8 cellular contexts compared by ENCODE assay signal in the genomic region with DNA sequence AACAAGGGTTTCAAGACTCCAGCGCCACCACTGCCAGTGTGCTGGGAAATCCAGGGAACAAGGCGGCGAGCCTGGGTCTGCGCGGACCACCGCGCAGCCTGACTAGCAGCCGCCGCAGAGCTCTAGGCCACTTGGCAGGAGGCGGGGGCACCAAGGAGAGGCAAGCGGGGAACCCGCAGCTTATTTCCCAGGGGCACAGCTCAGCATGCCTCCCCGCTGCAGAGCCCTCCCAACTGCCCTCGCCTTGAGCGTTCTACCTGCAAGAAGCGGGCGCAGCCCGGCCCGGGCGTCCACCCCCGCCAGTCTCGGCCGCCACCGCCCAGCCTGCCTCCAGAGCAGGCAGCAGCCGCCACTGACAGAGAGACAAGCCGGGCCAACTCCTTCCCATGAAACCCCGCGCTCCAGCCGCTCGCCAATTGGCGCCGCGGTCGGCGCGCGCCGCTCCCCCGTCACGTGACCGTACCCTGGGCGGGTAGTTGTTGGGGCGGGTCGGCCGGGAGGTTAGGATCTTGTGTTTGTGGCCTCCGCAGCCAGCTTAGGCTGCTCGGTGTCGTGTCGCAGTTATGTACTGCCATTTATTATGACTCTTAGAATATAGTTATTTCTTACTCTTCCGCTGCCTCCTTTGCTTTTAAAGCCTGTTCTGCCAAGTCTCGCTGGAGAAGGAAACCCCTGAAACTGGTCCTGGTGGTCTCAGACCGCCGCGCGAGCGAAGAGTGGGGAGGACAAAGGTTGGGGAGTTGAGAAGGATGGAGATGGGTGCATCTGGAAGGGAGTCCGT. TPM values are rescaled to one million over a fixed set of nuclear protein-coding genes. Genes with fewer than 3 reads are reported as not detected.
DNase-seq lines count a peak whose midpoint lies in the region; ATAC-seq and TF ChIP-seq lines count a peak whose summit lies in the region.

LNPK (minus strand) TSS at position 365 of the 781 bp plus-strand sequence. CDS start 6,683 bp downstream, outside the sequence.

- H3K4me1 Mint-ChIP-seq in activated naive CD8-positive, alpha-beta T cell treated with anti-CD3 and anti-CD28 coated beads, Interleukin-2, amount 50 U/mL, for 24 hours = peaks cover 29% of the 10 kb centered on the region
- peaks cover 20% of the 10 kb centered on the region for H3K4me1 Mint-ChIP-seq in type B pancreatic cell (ENCODE audit: unreplicated experiment)

- TF ChIP-seq CTCF in GM12865 (IDR thresholded peaks at IDR 0.05; ENCODE audit: insufficient read depth, low read depth, low read length, missing control alignments) = no peak
- TF ChIP-seq CTCF in type B pancreatic cell (conservative IDR thresholded peaks at IDR 0.05) = peak; percentile 21

- no peaks in the 10 kb centered on the region for H3K9me3 Mint-ChIP-seq in activated naive CD8-positive, alpha-beta T cell treated with anti-CD3 and anti-CD28 coated beads, Interleukin-2, amount 50 U/mL, for 24 hours
- H3K9me3 Mint-ChIP-seq in type B pancreatic cell = no peaks in the 10 kb centered on the region

- H3K36me3 Mint-ChIP-seq in activated naive CD8-positive, alpha-beta T cell treated with anti-CD3 and anti-CD28 coated beads, Interleukin-2, amount 50 U/mL, for 24 hours (ENCODE audit: low read depth) = peaks cover 4% of the 10 kb centered on the region
- no peaks in the 10 kb centered on the region for H3K36me3 Mint-ChIP-seq in type B pancreatic cell

- peak; percentile 91 for DNase-seq in GM12865 (ENCODE audit: low read depth)
- peak; percentile 81 for DNase-seq in NCI-H1417 treated with DMSO at 0.1 percent for 48 hours (lab: John Stamatoyannopoulos, UW)
- peak; percentile 89 for DNase-seq in SW480 (ENCODE audit: low spot score)
- DNase-seq in activated naive CD8-positive, alpha-beta T cell treated with anti-CD3 and anti-CD28 coated beads, Interleukin-2, amount 50 U/mL, for 24 hours = peak; percentile 91
- peak; percentile 98 for DNase-seq in cardiac septum (ENCODE audit: low spot score)
- peak; percentile 91 for DNase-seq in pons (ENCODE audit: low spot score)
- DNase-seq in type B pancreatic cell (ENCODE audit: extremely low spot score, unreplicated experiment) = peak; percentile 96

- peak; percentile 94 for ATAC-seq in HG02763 (IDR thresholded peaks at IDR 0.05; ENCODE audit: unreplicated experiment)
- peak; percentile 95 for ATAC-seq in activated naive CD8-positive, alpha-beta T cell treated with anti-CD3 and anti-CD28 coated beads, Interleukin-2, amount 50 U/mL, for 24 hours

- H3K27me3 Mint-ChIP-seq in activated naive CD8-positive, alpha-beta T cell treated with anti-CD3 and anti-CD28 coated beads, Interleukin-2, amount 50 U/mL, for 24 hours = peaks cover 2% of the 10 kb centered on the region
- H3K27me3 Mint-ChIP-seq in type B pancreatic cell = no peaks in the 10 kb centered on the region

- H3K27ac Mint-ChIP-seq in activated naive CD8-positive, alpha-beta T cell treated with anti-CD3 and anti-CD28 coated beads, Interleukin-2, amount 50 U/mL, for 24 hours = peak within 1 kb of the TSS; percentile 95
- peak within 1 kb of the TSS; percentile 90 for H3K27ac Mint-ChIP-seq in type B pancreatic cell

- H3K4me3 Mint-ChIP-seq in activated naive CD8-positive, alpha-beta T cell treated with anti-CD3 and anti-CD28 coated beads, Interleukin-2, amount 50 U/mL, for 24 hours = peak within 1 kb of the TSS; percentile 98
- H3K4me3 Mint-ChIP-seq in type B pancreatic cell = peak within 1 kb of the TSS; percentile 98

- intact Hi-C loops in cardiac septum (cut with DNase I) = loop anchor here (2.0 to 5.0 kb wide), 3 partner anchors 35 to 145 kb away; no protein-coding TSS in a partner anchor

- peak within 1 kb of the TSS; percentile 97 for H3K4me3 ChIP-seq in GM12865 (ENCODE audit: low read depth, low read length)

RNA-seq across cellular contexts. Expression of gene LNPK, which starts in this region (rescaled TPM):
- total RNA-seq in cardiac septum = 44.0 TPM
- 26.4 and 33.7 TPM in 2 replicates for total RNA-seq in type B pancreatic cell (ENCODE audit: low replicate concordance)

Comparison
In these comparisons a context has a peak if more than half of its experiments do, and no peak if none do; other contexts are left out.
1. Peak in every context shown above with its lines: DNase-seq, ATAC-seq and H3K4me3 ChIP-seq.